ENCODE assay signal across 8 cellular contexts in the genomic region with DNA sequence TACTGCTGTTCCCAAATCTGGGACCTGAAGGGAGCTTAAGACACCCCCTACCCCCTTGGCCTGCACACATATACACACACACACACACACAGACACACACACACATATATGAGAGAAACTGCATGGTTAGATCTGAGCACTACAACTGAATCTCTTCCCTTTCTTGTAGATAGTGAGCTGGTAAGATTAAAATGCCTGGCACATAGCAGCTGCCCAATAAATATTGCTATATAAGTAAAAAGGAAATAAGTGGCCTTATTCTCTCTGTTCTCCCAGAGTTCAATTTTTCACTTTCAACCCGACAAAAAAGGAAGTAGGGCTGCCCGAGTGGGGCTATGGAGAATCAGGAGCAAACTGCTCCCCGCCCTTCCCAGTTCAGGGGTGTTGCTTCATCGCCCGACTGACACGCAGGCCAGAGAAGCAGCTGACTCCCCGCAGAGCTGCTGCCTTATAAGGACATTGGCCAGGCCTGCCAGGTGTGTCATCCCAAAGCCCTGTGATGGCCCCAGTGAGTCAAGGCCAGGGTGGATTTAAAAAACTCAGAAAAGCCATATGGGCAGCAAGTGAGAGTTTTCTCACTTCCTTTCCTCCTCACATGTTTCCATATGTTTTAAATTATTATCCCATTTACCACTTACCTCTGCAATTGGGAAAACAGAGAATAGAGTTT.
DNase-seq lines count a peak whose midpoint lies in the region; ATAC-seq and TF ChIP-seq lines count a peak whose summit lies in the region.

No MANE protein-coding gene starts in this region.

- H3K27ac ChIP-seq in WERI-Rb-1 (no peak overlapping the region), iPS DF 6.9 (ENCODE audit: low read length) (no peak overlapping the region), MM.1S (ENCODE audit: low read length) (no peak overlapping the region)

- H3K4me1 ChIP-seq in iPS DF 6.9 (ENCODE audit: control insufficient read depth, insufficient read depth, low read length): peaks cover 1% of the 10 kb centered on the region; the same call in 1 of the 2 replicates
- no peaks in the 10 kb centered on the region for H3K4me1 ChIP-seq in MM.1S (ENCODE audit: low read length)

- no peak for TF ChIP-seq CTCF in WERI-Rb-1 (IDR thresholded peaks at IDR 0.05; ENCODE audit: low read depth, low read length)
- no peak for TF ChIP-seq CTCF in MM.1S (IDR thresholded peaks at IDR 0.05; ENCODE audit: low read length)

- H3K79me2 ChIP-seq in MM.1S (ENCODE audit: low read length): no peaks in the 10 kb centered on the region

- no peaks in the 10 kb centered on the region for H3K36me3 ChIP-seq in WERI-Rb-1
- no peaks in the 10 kb centered on the region for H3K36me3 ChIP-seq in iPS DF 6.9 (ENCODE audit: control insufficient read depth, insufficient read depth, low read length)
- no peaks in the 10 kb centered on the region for H3K36me3 ChIP-seq in MM.1S (replicated peaks; ENCODE audit: insufficient read depth, low read length)

- H3K9me2 ChIP-seq in MM.1S (replicated peaks; ENCODE audit: insufficient read depth, low read length): no peaks in the 10 kb centered on the region

- ATAC-seq in GM21528 (IDR thresholded peaks at IDR 0.05; ENCODE audit: low FRiP score, unreplicated experiment): peak; percentile 71

- no peaks in the 10 kb centered on the region for H3F3A ChIP-seq in MM.1S (ENCODE audit: insufficient read depth, low read length)

- no peak overlapping the region for H3K9ac ChIP-seq in MM.1S (ENCODE audit: low read length)

- WGBS in iPS DF 6.9 (ENCODE audit: insufficient coverage, insufficient read length): no CpG with 5 or more reads among the region's 7 CpGs

- H3K9me3 ChIP-seq in WERI-Rb-1 (ENCODE audit: severe bottlenecking) (no peaks in the 10 kb centered on the region), iPS DF 6.9 (ENCODE audit: control insufficient read depth, insufficient read depth, low read length) (no peaks in the 10 kb centered on the region), MM.1S (replicated peaks; ENCODE audit: insufficient read depth, low read length) (no peaks in the 10 kb centered on the region)

- H4K20me1 ChIP-seq in MM.1S (ENCODE audit: insufficient read depth, low read length): no peaks in the 10 kb centered on the region

- no peak overlapping the region for H2AFZ ChIP-seq in MM.1S (ENCODE audit: low read length)

- no peak overlapping the region for H3K4me2 ChIP-seq in MM.1S (ENCODE audit: low read depth, low read length)

- DNase-seq in DMS53 treated with DMSO at 0.1 percent for 48 hours (lab: John Stamatoyannopoulos, UW; ENCODE audit: unreplicated experiment): peak; percentile 67
- peak; percentile 98 for DNase-seq in HT1080 (ENCODE audit: low read depth)
- peak; percentile 75 for DNase-seq in WERI-Rb-1
- DNase-seq in iPS DF 6.9 (ENCODE audit: low read depth, low spot score): peak; percentile 70
- DNase-seq in stromal cell of bone marrow (ENCODE audit: low read depth): peak; percentile 76
- no peak for DNase-seq in NCI-H526 treated with DMSO at 0.1 percent for 48 hours (lab: John Stamatoyannopoulos, UW)
- DNase-seq in MM.1S: no peak

- no peak overlapping the region for H3K4me3 ChIP-seq in WERI-Rb-1 (ENCODE audit: low read depth, low read length)
- no peak overlapping the region for H3K4me3 ChIP-seq in iPS DF 6.9 (ENCODE audit: low read length)
- H3K4me3 ChIP-seq in MM.1S (ENCODE audit: low read length): no peak overlapping the region

- no peaks in the 10 kb centered on the region for H3K27me3 ChIP-seq in WERI-Rb-1 (ENCODE audit: insufficient read depth, low read depth, severe bottlenecking)
- H3K27me3 ChIP-seq in iPS DF 6.9 (ENCODE audit: control insufficient read depth, insufficient read depth, low read length): no peaks in the 10 kb centered on the region
- H3K27me3 ChIP-seq in MM.1S (replicated peaks; ENCODE audit: insufficient read depth, low read length): no peaks in the 10 kb centered on the region

Comparison
In these comparisons a context has a peak if more than half of its experiments do, and no peak if none do; other contexts are left out.
1. DNase-seq: peak in DMS53 treated with DMSO at 0.1 percent for 48 hours (single experiment), HT1080 (single experiment), WERI-Rb-1 (single experiment), iPS DF 6.9 (single experiment) and stromal cell of bone marrow (single experiment); none in NCI-H526 treated with DMSO at 0.1 percent for 48 hours (single experiment) and MM.1S (single experiment).